21 cellular contexts compared by ENCODE assay signal in genomic region chr18:40058811-40059570, GRCh38.
"Had no signal": no experiment of that assay in that cellular context is flagged by ENCODE, and none has a peak within 500 bp of the region (broad histone marks: within the 10 kb centered on the region; RNA-seq: fewer than 3 reads in every experiment).

No MANE protein-coding gene starts in this region.

- H3K4me3 ChIP-seq: colonic mucosa, dorsolateral prefrontal cortex, ovary, psoas muscle, right atrium auricular region, testis, uterus had no signal

- DNase-seq: activated CD4-positive, alpha-beta T cell treated with anti-CD3 and anti-CD28 coated beads, Interleukin-2, amount 10 ng/mL, durations not matched to agents 7 days and 5 days; activated CD4-positive, CD25-positive, alpha-beta regulatory T cell treated with anti-CD3 and anti-CD28 coated beads, Interleukin-2, amount 50 U/mL, for 72 hours; activated CD8-positive, alpha-beta T cell treated with anti-CD3 and anti-CD28 coated beads, Interleukin-2, amount 10 ng/mL, durations not matched to agents 7 days and 5 days; activated gamma-delta T cell treated with Interleukin-2 at 50 U/mL for 16 hours; aorta; brain microvascular endothelial cell; colonic mucosa; dorsolateral prefrontal cortex; effector memory CD8-positive, alpha-beta T cell; glutamatergic neuron; hippocampal formation; left ventricle myocardium superior; ovary; psoas muscle; stimulated activated CD8-positive, alpha-beta memory T cell treated with anti-CD3 and anti-CD28 coated beads, Interleukin-4, amount 100 ng/mL, for 48 hours; stimulated activated naive B cell treated with anti-CD40 and anti-IgM and Interleukin-4, amounts not matched to agents 10 μg/mL and 1 μg/mL and 100 μg/mL, for 72 hours; testis; trophoblast cell; uterus; WERI-Rb-1 had no signal
